2 cellular contexts compared by ENCODE assay signal in genomic region chr15:38684461-38685000, GRCh38.
TF ChIP-seq lines count a peak whose summit lies in the region.

No MANE protein-coding gene starts in this region.

TF ChIP-seq in IMR-90, 13 proteins besides CTCF, POLR2A, EP300 and RAD21:
- TF ChIP-seq SMC3 (IDR thresholded peaks at IDR 0.05; ENCODE audit: low read depth, low read length) (no peak), FOS (IDR thresholded peaks at IDR 0.05; ENCODE audit: low read depth, low read length) (no peak), MXI1 (IDR thresholded peaks at IDR 0.05; ENCODE audit: borderline replicate concordance, low read depth, low read length) (no peak), RCOR1 (IDR thresholded peaks at IDR 0.05; ENCODE audit: insufficient replicate concordance, low read length) (no peak), RFX5 (IDR thresholded peaks at IDR 0.05; ENCODE audit: low read depth, low read length) (no peak), CHD1 (IDR thresholded peaks at IDR 0.05; ENCODE audit: low read depth, low read length) (no peak), BHLHE40 (IDR thresholded peaks at IDR 0.05; ENCODE audit: low read depth, low read length) (no peak), MAZ (IDR thresholded peaks at IDR 0.05; ENCODE audit: borderline replicate concordance, low read depth, low read length) (no peak), MAFK (IDR thresholded peaks at IDR 0.05; ENCODE audit: low read depth, low read length) (no peak), NFE2L2 (IDR thresholded peaks at IDR 0.05; ENCODE audit: low read depth, low read length) (no peak)
- TF ChIP-seq, protein P1, sequence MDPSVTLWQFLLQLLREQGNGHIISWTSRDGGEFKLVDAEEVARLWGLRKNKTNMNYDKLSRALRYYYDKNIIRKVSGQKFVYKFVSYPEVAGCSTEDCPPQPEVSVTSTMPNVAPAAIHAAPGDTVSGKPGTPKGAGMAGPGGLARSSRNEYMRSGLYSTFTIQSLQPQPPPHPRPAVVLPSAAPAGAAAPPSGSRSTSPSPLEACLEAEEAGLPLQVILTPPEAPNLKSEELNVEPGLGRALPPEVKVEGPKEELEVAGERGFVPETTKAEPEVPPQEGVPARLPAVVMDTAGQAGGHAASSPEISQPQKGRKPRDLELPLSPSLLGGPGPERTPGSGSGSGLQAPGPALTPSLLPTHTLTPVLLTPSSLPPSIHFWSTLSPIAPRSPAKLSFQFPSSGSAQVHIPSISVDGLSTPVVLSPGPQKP (IDR thresholded peaks at IDR 0.05; ENCODE audit: borderline replicate concordance, low read depth, low read length): no peak
- TF ChIP-seq, protein P2, sequence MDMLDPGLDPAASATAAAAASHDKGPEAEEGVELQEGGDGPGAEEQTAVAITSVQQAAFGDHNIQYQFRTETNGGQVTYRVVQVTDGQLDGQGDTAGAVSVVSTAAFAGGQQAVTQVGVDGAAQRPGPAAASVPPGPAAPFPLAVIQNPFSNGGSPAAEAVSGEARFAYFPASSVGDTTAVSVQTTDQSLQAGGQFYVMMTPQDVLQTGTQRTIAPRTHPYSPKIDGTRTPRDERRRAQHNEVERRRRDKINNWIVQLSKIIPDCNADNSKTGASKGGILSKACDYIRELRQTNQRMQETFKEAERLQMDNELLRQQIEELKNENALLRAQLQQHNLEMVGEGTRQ (IDR thresholded peaks at IDR 0.05; ENCODE audit: low read depth, low read length): no peak

TF ChIP-seq in neural cell, 6 proteins besides CTCF, POLR2A, EP300 and RAD21:
- TF ChIP-seq SMC3 (conservative IDR thresholded peaks at IDR 0.05; ENCODE audit: poor library complexity): no peak
- TF ChIP-seq, protein P3, sequence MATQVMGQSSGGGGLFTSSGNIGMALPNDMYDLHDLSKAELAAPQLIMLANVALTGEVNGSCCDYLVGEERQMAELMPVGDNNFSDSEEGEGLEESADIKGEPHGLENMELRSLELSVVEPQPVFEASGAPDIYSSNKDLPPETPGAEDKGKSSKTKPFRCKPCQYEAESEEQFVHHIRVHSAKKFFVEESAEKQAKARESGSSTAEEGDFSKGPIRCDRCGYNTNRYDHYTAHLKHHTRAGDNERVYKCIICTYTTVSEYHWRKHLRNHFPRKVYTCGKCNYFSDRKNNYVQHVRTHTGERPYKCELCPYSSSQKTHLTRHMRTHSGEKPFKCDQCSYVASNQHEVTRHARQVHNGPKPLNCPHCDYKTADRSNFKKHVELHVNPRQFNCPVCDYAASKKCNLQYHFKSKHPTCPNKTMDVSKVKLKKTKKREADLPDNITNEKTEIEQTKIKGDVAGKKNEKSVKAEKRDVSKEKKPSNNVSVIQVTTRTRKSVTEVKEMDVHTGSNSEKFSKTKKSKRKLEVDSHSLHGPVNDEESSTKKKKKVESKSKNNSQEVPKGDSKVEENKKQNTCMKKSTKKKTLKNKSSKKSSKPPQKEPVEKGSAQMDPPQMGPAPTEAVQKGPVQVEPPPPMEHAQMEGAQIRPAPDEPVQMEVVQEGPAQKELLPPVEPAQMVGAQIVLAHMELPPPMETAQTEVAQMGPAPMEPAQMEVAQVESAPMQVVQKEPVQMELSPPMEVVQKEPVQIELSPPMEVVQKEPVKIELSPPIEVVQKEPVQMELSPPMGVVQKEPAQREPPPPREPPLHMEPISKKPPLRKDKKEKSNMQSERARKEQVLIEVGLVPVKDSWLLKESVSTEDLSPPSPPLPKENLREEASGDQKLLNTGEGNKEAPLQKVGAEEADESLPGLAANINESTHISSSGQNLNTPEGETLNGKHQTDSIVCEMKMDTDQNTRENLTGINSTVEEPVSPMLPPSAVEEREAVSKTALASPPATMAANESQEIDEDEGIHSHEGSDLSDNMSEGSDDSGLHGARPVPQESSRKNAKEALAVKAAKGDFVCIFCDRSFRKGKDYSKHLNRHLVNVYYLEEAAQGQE (IDR thresholded peaks at IDR 0.05; ENCODE audit: borderline replicate concordance): peak; percentile 46
- no peak for TF ChIP-seq TAF1 (IDR thresholded peaks at IDR 0.05; ENCODE audit: low read depth)
- TF ChIP-seq MXI1 (conservative IDR thresholded peaks at IDR 0.05; ENCODE audit: poor library complexity, severe bottlenecking): no peak
- no peak for TF ChIP-seq EZH2 (IDR thresholded peaks at IDR 0.05; ENCODE audit: borderline replicate concordance, insufficient read depth, low read length, poor library complexity, severe bottlenecking)
- peak; percentile 79 for TF ChIP-seq POLR2AphosphoS5 (IDR thresholded peaks at IDR 0.05)
TF ChIP-seq in neural cell: peak in this region for 2.
